In the genomic region with DNA sequence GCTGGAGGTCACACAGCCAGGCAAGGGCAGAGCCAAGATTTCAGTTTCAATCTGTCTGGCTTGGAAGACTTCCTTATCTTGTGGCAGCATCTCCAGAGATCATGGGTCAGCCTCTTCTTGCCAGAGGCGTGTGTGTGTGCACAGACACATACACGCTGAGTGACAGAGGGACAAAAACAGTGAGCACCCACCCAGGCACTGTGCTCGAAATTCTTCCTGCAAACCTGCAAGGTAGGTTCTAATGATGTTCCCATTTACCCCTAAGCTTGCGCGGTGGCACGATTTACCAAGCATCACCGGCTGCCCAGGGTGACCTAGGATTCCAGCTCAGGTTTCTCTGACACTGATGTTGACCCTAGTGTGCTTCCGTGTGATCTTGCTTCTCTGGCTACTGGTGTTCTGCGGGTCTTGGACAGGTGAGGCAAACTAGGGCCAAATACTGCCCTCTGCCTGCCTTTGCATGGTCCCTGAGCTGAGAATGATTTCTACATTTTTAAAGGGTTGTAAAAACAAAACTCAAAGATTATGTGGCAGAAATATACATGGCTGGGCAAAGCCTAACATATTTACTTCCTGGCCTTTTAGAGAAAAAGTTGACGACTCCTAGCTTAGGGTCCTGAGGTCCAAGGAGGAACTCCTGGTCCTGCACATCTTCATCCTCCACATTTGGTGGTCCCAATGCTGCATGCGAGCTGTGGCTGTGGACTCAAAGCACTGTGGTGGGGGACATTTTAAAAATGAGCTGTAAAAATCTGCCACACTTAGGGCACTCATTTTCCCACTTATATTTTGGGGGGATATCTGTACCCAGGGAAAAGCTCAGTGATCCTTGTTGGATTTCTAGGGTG, we compare ENCODE assay signal across 8 cellular contexts.
DNase-seq lines count a peak whose midpoint lies in the region; ATAC-seq and TF ChIP-seq lines count a peak whose summit lies in the region.

No MANE protein-coding gene starts in this region.

- no peak for ATAC-seq in natural killer cell treated with Interleukin-12 subunit alpha and Interleukin-12 subunit beta and Interleukin-15 and Interleukin-18, amount 100 ng/mL, for 72 hours
- no peak for ATAC-seq in omental fat pad (ENCODE audit: low FRiP score)
- ATAC-seq in HG03039 (IDR thresholded peaks at IDR 0.05; ENCODE audit: unreplicated experiment): no peak
- ATAC-seq in HG03159 (IDR thresholded peaks at IDR 0.05; ENCODE audit: unreplicated experiment): no peak

- peak overlapping the region; percentile 89 for H3K4me3 Mint-ChIP-seq in natural killer cell treated with Interleukin-12 subunit alpha and Interleukin-12 subunit beta and Interleukin-15 and Interleukin-18, amount 100 ng/mL, for 72 hours

- H3K27ac Mint-ChIP-seq in natural killer cell treated with Interleukin-12 subunit alpha and Interleukin-12 subunit beta and Interleukin-15 and Interleukin-18, amount 100 ng/mL, for 72 hours: peak overlapping the region; percentile 77 to 86

- peaks cover 12 to 18% of the 10 kb centered on the region in 2 donors for H3K27me3 Mint-ChIP-seq in natural killer cell treated with Interleukin-12 subunit alpha and Interleukin-12 subunit beta and Interleukin-15 and Interleukin-18, amount 100 ng/mL, for 72 hours

- H3K9me3 Mint-ChIP-seq in natural killer cell treated with Interleukin-12 subunit alpha and Interleukin-12 subunit beta and Interleukin-15 and Interleukin-18, amount 100 ng/mL, for 72 hours: peaks cover 3% of the 10 kb centered on the region

- TF ChIP-seq CTCF in GM12873 (IDR thresholded peaks at IDR 0.05; ENCODE audit: insufficient read depth, low read depth, low read length, missing control alignments): peak; percentile 11
- no peak for TF ChIP-seq CTCF in coronary artery (IDR thresholded peaks at IDR 0.05)
- no peak for TF ChIP-seq CTCF in omental fat pad (IDR thresholded peaks at IDR 0.05)

- peak overlapping the region; percentile 78 for H3K4me3 ChIP-seq in coronary artery

- H3K27ac ChIP-seq in coronary artery: peak overlapping the region; percentile 84 to 89

- peaks cover 14 to 26% of the 10 kb centered on the region in 2 donors for H3K4me1 Mint-ChIP-seq in natural killer cell treated with Interleukin-12 subunit alpha and Interleukin-12 subunit beta and Interleukin-15 and Interleukin-18, amount 100 ng/mL, for 72 hours (ENCODE audit: low read depth in 2 of 2)

- DNase-seq in NCI-H510A (lab: John Stamatoyannopoulos, UW) (peak; percentile 22), coronary artery (ENCODE audit: low spot score) (peak; percentile 61), omental fat pad (ENCODE audit: low spot score) (no peak), NCI-H345 (lab: John Stamatoyannopoulos, UW) (no peak)
- no peak for DNase-seq in natural killer cell treated with Interleukin-12 subunit alpha and Interleukin-12 subunit beta and Interleukin-15 and Interleukin-18, amount 100 ng/mL, for 72 hours (ENCODE audit: low spot score)

- H3K36me3 Mint-ChIP-seq in natural killer cell treated with Interleukin-12 subunit alpha and Interleukin-12 subunit beta and Interleukin-15 and Interleukin-18, amount 100 ng/mL, for 72 hours: no peaks in the 10 kb centered on the region

Comparison
In these comparisons a context has a peak if more than half of its experiments do, and no peak if none do; other contexts are left out.
1. DNase-seq: peak in NCI-H510A (single experiment) and coronary artery (single experiment); none in natural killer cell treated with Interleukin-12 subunit alpha and Interleukin-12 subunit beta and Interleukin-15 and Interleukin-18, amount 100 ng/mL, for 72 hours (single experiment), omental fat pad (single experiment) and NCI-H345 (single experiment).